In the genomic region with DNA sequence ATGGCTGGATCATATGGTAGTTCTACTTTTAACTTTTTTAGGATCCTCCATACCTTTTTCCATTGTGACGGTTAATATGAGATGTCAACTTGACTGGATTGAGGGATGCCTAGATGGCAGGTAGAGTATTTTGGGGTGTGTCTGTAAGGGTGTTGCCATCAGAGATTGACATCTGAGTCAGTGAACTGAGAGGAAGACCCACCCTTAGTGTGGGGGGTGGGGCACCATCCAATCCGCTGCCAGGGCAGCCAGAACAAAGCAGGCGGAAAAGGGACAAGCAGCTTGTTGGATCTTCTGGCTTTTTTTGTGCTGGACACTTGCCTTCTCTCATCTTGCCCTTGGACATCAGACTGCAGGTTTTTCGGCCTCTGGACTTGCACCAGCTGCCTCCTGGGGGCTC, we compare ENCODE assay signal across 1 cellular context.
TF ChIP-seq lines count a peak whose summit lies in the region.

No MANE protein-coding gene starts in this region.

TF ChIP-seq in GM23338, 12 proteins besides CTCF, POLR2A, EP300 and RAD21 (continued from another document):
- TF ChIP-seq, protein P1, sequence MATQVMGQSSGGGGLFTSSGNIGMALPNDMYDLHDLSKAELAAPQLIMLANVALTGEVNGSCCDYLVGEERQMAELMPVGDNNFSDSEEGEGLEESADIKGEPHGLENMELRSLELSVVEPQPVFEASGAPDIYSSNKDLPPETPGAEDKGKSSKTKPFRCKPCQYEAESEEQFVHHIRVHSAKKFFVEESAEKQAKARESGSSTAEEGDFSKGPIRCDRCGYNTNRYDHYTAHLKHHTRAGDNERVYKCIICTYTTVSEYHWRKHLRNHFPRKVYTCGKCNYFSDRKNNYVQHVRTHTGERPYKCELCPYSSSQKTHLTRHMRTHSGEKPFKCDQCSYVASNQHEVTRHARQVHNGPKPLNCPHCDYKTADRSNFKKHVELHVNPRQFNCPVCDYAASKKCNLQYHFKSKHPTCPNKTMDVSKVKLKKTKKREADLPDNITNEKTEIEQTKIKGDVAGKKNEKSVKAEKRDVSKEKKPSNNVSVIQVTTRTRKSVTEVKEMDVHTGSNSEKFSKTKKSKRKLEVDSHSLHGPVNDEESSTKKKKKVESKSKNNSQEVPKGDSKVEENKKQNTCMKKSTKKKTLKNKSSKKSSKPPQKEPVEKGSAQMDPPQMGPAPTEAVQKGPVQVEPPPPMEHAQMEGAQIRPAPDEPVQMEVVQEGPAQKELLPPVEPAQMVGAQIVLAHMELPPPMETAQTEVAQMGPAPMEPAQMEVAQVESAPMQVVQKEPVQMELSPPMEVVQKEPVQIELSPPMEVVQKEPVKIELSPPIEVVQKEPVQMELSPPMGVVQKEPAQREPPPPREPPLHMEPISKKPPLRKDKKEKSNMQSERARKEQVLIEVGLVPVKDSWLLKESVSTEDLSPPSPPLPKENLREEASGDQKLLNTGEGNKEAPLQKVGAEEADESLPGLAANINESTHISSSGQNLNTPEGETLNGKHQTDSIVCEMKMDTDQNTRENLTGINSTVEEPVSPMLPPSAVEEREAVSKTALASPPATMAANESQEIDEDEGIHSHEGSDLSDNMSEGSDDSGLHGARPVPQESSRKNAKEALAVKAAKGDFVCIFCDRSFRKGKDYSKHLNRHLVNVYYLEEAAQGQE (IDR thresholded peaks at IDR 0.05; ENCODE audit: unreplicated experiment) = no peak
